ENCODE assay signal across 25 cellular contexts in the genomic region with DNA sequence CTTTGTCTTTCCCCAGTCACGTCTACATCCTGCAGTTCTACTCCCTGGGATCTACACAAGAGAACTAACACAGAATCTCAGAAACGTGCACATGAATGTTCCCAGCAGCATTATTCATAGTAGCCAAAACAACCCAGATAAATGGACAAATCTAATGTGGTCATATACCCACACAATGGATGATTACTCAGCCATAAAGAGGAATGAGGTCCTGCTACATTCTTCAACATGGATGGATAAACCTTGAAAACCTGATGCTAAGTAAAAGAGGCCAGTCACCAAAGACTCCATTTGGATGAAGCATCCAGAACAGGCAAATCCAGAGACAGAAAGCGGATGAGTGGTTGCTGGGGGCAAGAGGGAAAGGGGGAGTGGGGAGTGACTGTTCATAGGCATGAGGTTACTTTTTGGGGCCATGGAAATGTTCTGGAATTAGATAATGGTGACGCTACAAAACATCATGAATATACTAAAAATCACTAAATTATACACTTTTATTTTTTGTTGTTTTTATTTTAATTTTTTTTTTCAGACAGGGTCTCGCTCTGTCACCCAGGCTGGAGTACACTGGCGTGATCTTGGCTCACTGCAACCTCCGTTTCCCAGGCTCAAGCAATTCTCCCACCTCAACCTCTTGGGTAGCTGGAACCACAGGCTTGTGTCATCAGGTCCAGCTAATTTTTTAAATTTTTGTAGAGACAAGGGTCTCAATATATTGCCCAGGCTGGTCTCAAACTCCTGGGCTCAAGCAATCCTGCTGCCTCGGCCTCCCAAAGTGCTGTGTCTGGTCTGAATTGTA. TPM values are rescaled to one million over a fixed set of nuclear protein-coding genes. Genes with fewer than 3 reads are reported as not detected.
A peak's percentile ranks its signal among the peaks of the same experiment; 100 is the strongest.
DNase-seq lines count a peak whose midpoint lies in the region; ATAC-seq and TF ChIP-seq lines count a peak whose summit lies in the region.
"Had no signal": no experiment of that assay in that cellular context is flagged by ENCODE, and none has a peak within 500 bp of the region (broad histone marks: within the 10 kb centered on the region; RNA-seq: fewer than 3 reads in every experiment).

No MANE protein-coding gene starts in this region.

- intact Hi-C loops in mammary epithelial cell (cut with micrococcal nuclease): loop anchor here (5.0 kb wide), 1 partner anchor 38 kb away; a partner anchor contains a TSS
- intact Hi-C loops in breast epithelium (cut with DNase I; ENCODE audit: low total_unique reads): no loop called here
- intact Hi-C loops in dorsolateral prefrontal cortex (cut with DNase I): loop anchor here in 1 of 2 donors (5.0 kb wide), 1 partner anchor 38 kb away; a partner anchor contains a TSS
- intact Hi-C loops in body of pancreas (cut with DNase I): no loop called here

- ATAC-seq in body of pancreas: no peak
- ATAC-seq: lower lobe of right lung had no signal

- H3K4me1 ChIP-seq in mammary epithelial cell (ENCODE audit: insufficient read depth, low read length) (peaks cover 25% of the 10 kb centered on the region), breast epithelium (peaks cover 0 to 4% of the 10 kb centered on the region in 2 donors), body of pancreas (no peaks in the 10 kb centered on the region)
- H3K4me1 ChIP-seq: BE2C had no signal

- CTCF ChIA-PET in mammary epithelial cell (lab: Charles Lee; ENCODE audit: low non-redundant PET): interaction anchor here (0.6 kb wide), 1 partner anchor 16 kb away, joined by 8 read pairs; no protein-coding TSS in a partner anchor

- H3K9ac ChIP-seq in mammary epithelial cell (ENCODE audit: insufficient read depth, low read length): no peak overlapping the region

- peak overlapping the region; percentile 86 to 96 (median 94) for H3K27ac Mint-ChIP-seq in nephron
- H3K27ac Mint-ChIP-seq in type B pancreatic cell: peak overlapping the region; percentile 87

- H3K27me3 ChIP-seq in mammary epithelial cell (ENCODE audit: insufficient read depth, low read length) (no peaks in the 10 kb centered on the region), breast epithelium (no peaks in the 10 kb centered on the region), dorsolateral prefrontal cortex (no peaks in the 10 kb centered on the region), body of pancreas (no peaks in the 10 kb centered on the region)
- H3K27me3 ChIP-seq: BE2C, esophagus squamous epithelium, suprapubic skin had no signal

- H3K4me3 Mint-ChIP-seq in nephron: no peak overlapping the region
- peak overlapping the region; percentile 40 for H3K4me3 Mint-ChIP-seq in type B pancreatic cell

- H3K4me3 ChIP-seq in mammary epithelial cell (replicated peaks in 1 of 3; ENCODE audit: insufficient read depth in 1 of 3, low read depth in 2 of 3, low read length in 3 of 3): no peak overlapping the region
- H3K4me3 ChIP-seq in breast epithelium: no peak overlapping the region
- H3K4me3 ChIP-seq in dorsolateral prefrontal cortex: no peak overlapping the region
- H3K4me3 ChIP-seq in body of pancreas: no peak overlapping the region
- H3K4me3 ChIP-seq: esophagus squamous epithelium, lower lobe of right lung, smooth muscle cell, suprapubic skin had no signal

- H3K36me3 Mint-ChIP-seq in nephron (ENCODE audit: low read depth): peaks cover 47% of the 10 kb centered on the region
- H3K36me3 Mint-ChIP-seq in type B pancreatic cell: peaks cover 19% of the 10 kb centered on the region

- H3K27me3 Mint-ChIP-seq in nephron (ENCODE audit: low read depth) (no peaks in the 10 kb centered on the region), type B pancreatic cell (no peaks in the 10 kb centered on the region)

- H3K27ac ChIP-seq in mammary epithelial cell (ENCODE audit: insufficient read depth, low read depth, low read length): no peak overlapping the region
- no peak overlapping the region for H3K27ac ChIP-seq in breast epithelium
- peak overlapping the region in 56 of 59 donors; percentile 19 to 93 (median 86) for H3K27ac ChIP-seq in dorsolateral prefrontal cortex
- no peak overlapping the region for H3K27ac ChIP-seq in body of pancreas

- BruUV-seq in mammary epithelial cell (replicated peaks; lab: Mats Ljungman, UMichigan): no TSS peak

- in situ Hi-C loops in mammary epithelial cell (cut with MboI; ENCODE audit: low sequenced_read_pairs in 2 of 2): no loop called here

- H3K4me1 Mint-ChIP-seq in nephron (peaks cover 26% of the 10 kb centered on the region), type B pancreatic cell (ENCODE audit: unreplicated experiment) (peaks cover 10% of the 10 kb centered on the region)

- H3K9me3 ChIP-seq in mammary epithelial cell (replicated peaks; ENCODE audit: insufficient read depth, low read length) (no peaks in the 10 kb centered on the region), breast epithelium (no peaks in the 10 kb centered on the region), body of pancreas (no peaks in the 10 kb centered on the region)
- H3K9me3 ChIP-seq: BE2C, esophagus squamous epithelium, lower lobe of right lung, suprapubic skin had no signal

- no peak overlapping the region for H3K4me2 ChIP-seq in mammary epithelial cell (ENCODE audit: insufficient read depth, low read depth, low read length)
- H3K4me2 ChIP-seq: smooth muscle cell had no signal

- H4K20me1 ChIP-seq in mammary epithelial cell (ENCODE audit: insufficient read depth, low read length): no peaks in the 10 kb centered on the region

- H3K36me3 ChIP-seq in mammary epithelial cell (ENCODE audit: insufficient read depth, low read length) (peaks cover 20% of the 10 kb centered on the region), breast epithelium (peaks cover 6% of the 10 kb centered on the region), body of pancreas (replicated peaks in 1 of 2; ENCODE audit: insufficient read depth in 1 of 2, low read depth in 2 of 2) (peaks cover 0 to 3% of the 10 kb centered on the region in 2 donors)

- no peak for TF ChIP-seq POLR2A in breast epithelium (IDR thresholded peaks at IDR 0.05)
- TF ChIP-seq POLR2A in body of pancreas (IDR thresholded peaks at IDR 0.05): no peak

- H3K9me3 Mint-ChIP-seq in nephron (no peaks in the 10 kb centered on the region), type B pancreatic cell (no peaks in the 10 kb centered on the region)

- no peak overlapping the region for H2AFZ ChIP-seq in mammary epithelial cell (ENCODE audit: low read depth, low read length)

- peaks cover 3% of the 10 kb centered on the region for H3K79me2 ChIP-seq in mammary epithelial cell (ENCODE audit: insufficient read depth, low read length)

- dilution Hi-C loops in mammary epithelial cell (cut with HindIII; ENCODE audit: low sequenced_read_pairs): no loop called here

- WGBS in mammary epithelial cell (ENCODE audit: low coverage, missing lambda C conversion rate): 84% methylated on average over 8 of the region's 8 CpGs
- WGBS in body of pancreas, 2 donors: 92% methylated on average over 8 of the region's 8 CpGs

- DNase-seq in mammary epithelial cell (peak; percentile 73), breast epithelium (ENCODE audit: low spot score in 2 of 2) (no peak), dorsolateral prefrontal cortex (no peak), type B pancreatic cell (ENCODE audit: extremely low spot score, unreplicated experiment) (no peak), body of pancreas (no peak), activated gamma-delta T cell (lab: John Stamatoyannopoulos, UW) (no peak), NCI-H1694 treated with DMSO at 0.1 percent for 48 hours (lab: John Stamatoyannopoulos, UW) (no peak)
- DNase-seq: activated effector memory CD4-positive, alpha-beta T cell treated with anti-CD3 and anti-CD28 coated beads, Interleukin-2, amount 50 U/mL, for 16 hours; BE2C; dermis blood vessel endothelial cell; esophagus squamous epithelium; glutamatergic neuron; HCEC 1CT; Karpas-422; lower lobe of right lung; NCI-H1105; NCI-H526; posterior cingulate gyrus; stimulated activated CD8-positive, alpha-beta memory T cell treated with anti-CD3 and anti-CD28 coated beads, Interleukin-4, amount 100 ng/mL, for 48 hours had no signal

- no peak for TF ChIP-seq CTCF in mammary epithelial cell (conservative IDR thresholded peaks at IDR 0.05 in 1 of 2, IDR thresholded peaks at IDR 0.05 in 1 of 2; ENCODE audit: extremely low read depth in 1 of 2, insufficient read depth in 1 of 2, low read depth in 1 of 2, low read length in 2 of 2)
- TF ChIP-seq CTCF in breast epithelium (IDR thresholded peaks at IDR 0.05): no peak
- no peak for TF ChIP-seq CTCF in dorsolateral prefrontal cortex (IDR thresholded peaks at IDR 0.05 in 54 of 56, conservative IDR thresholded peaks at IDR 0.05 in 2 of 56; ENCODE audit: low read depth in 1 of 56, partially characterized antibody in 56 of 56)
- no peak for TF ChIP-seq CTCF in nephron (IDR thresholded peaks at IDR 0.05; ENCODE audit: unreplicated experiment in 3 of 3)
- no peak for TF ChIP-seq CTCF in type B pancreatic cell (conservative IDR thresholded peaks at IDR 0.05)
- TF ChIP-seq CTCF in body of pancreas (IDR thresholded peaks at IDR 0.05): no peak

RNA-seq across cellular contexts. Expression of gene DSN1, which starts 50.8 kb away (rescaled TPM):
- total RNA-seq in mammary epithelial cell (10 to 100 TPM in 1 of 2 donors, 1 to 10 TPM in 1; 6.7 to 12.8 TPM), breast epithelium (10 to 100 TPM in 2 of 3 donors, 1 to 10 TPM in 1; 6.9 to 13.1 (median 11.9) TPM), dorsolateral prefrontal cortex (10 to 100 TPM in 38 of 120 experiments, 1 to 10 TPM in 82; 4.1 to 15.2 (median 8.6) TPM), type B pancreatic cell (ENCODE audit: low replicate concordance) (20.0 and 24.1 TPM in 2 replicates), body of pancreas (1 to 10 TPM; 1.8 to 5.6 TPM)
- polyA plus RNA-seq in mammary epithelial cell: 17.3 TPM
- 17.2 TPM for polyA minus RNA-seq in mammary epithelial cell

RNA-seq across cellular contexts. Expression of gene TLDC2, which starts 51.6 kb away (rescaled TPM):
- total RNA-seq in mammary epithelial cell (not detected), breast epithelium (1 to 10 TPM in 1 of 3 donors, not detected in 2; 1.1 TPM), dorsolateral prefrontal cortex (under 1 TPM in 4 of 120 experiments, not detected in 116; 0.32 to 0.57 (median 0.38) TPM), type B pancreatic cell (ENCODE audit: low replicate concordance) (0.75 and 0.93 TPM in 2 replicates), body of pancreas (not detected)
- not detected for polyA plus RNA-seq in mammary epithelial cell
- polyA minus RNA-seq in mammary epithelial cell: not detected
- total RNA-seq: OCI-LY7; SK-MEL-5; smooth muscle cell; suprapubic skin; T-helper 2 cell treated with Interferon-gamma antibody and Interleukin-4, amounts not matched to agents 100 ng/mL and 5 ng/mL, for 36 hours had no signal
- polyA plus RNA-seq: smooth muscle cell had no signal

Comparison
In these comparisons a context has a peak if more than half of its experiments do, and no peak if none do; other contexts are left out.
1. H3K27ac ChIP-seq: peak in dorsolateral prefrontal cortex (56 of 59); none in mammary epithelial cell (single experiment), breast epithelium (0 of 2) and body of pancreas (0 of 4).